In genomic region chr11:123578778-123579481, GRCh38 we compare ENCODE assay signal across 17 cellular contexts.
DNase-seq lines count a peak whose midpoint lies in the region; TF ChIP-seq lines count a peak whose summit lies in the region.
"Had no signal": no experiment of that assay in that cellular context is flagged by ENCODE, and none has a peak within 500 bp of the region (broad histone marks: within the 10 kb centered on the region; RNA-seq: fewer than 3 reads in every experiment).

No MANE protein-coding gene starts in this region.

- H3K4me1 ChIP-seq in osteoblast (ENCODE audit: insufficient read depth, low read length), result peaks cover 9% of the 10 kb centered on the region

- CTCF ChIA-PET in Calu3 (lab: Charles Lee), result no interaction called here

- TF ChIP-seq CTCF in WERI-Rb-1 (IDR thresholded peaks at IDR 0.05; ENCODE audit: low read depth, low read length) (no peak), osteoblast (IDR thresholded peaks at IDR 0.05; ENCODE audit: extremely low read depth, low read depth, low read length) (no peak), Calu3 (IDR thresholded peaks at IDR 0.05; ENCODE audit: unreplicated experiment) (no peak)

- intact Hi-C loops in Calu3 (cut with micrococcal nuclease; ENCODE audit: unreplicated experiment), result loop anchor here (5.0 kb wide), 1 partner anchor 67 kb away; no protein-coding TSS in a partner anchor

- H3K4me3 ChIP-seq in WERI-Rb-1 (ENCODE audit: low read depth, low read length), result no peak overlapping the region
- H3K4me3 ChIP-seq in osteoblast (ENCODE audit: insufficient read depth, low read length), result no peak overlapping the region

- in situ Hi-C loops in G401 (cut with HindIII; ENCODE audit: low sequenced_read_pairs), result no loop called here

- no peaks in the 10 kb centered on the region for H3K36me3 Mint-ChIP-seq in Calu3 (ENCODE audit: insufficient read depth, unreplicated experiment)

- DNase-seq in G401 (ENCODE audit: low spot score) (peak; percentile 56), NCI-H524 (lab: John Stamatoyannopoulos, UW) (peak; percentile 63 to 85), WERI-Rb-1 (peak; percentile 79), osteoblast (ENCODE audit: insufficient read length, low spot score, missing footprints) (peak; percentile 48), Calu3 (no peak), SK-N-DZ (ENCODE audit: low spot score) (no peak)
- DNase-seq in activated CD8-positive, alpha-beta memory T cell treated with anti-CD3 and anti-CD28 coated beads, Interleukin-2, amount 50 U/mL, for 4 hours, result no peak
- DNase-seq: AML-193; Caco-2; CD4-positive, alpha-beta T cell; DMS 273 treated with DMSO at 0.1 percent for 48 hours; DMS53; DND-41; EL; H9 had no signal

- H3K27me3 ChIP-seq in WERI-Rb-1 (ENCODE audit: insufficient read depth, low read depth, severe bottlenecking), result no peaks in the 10 kb centered on the region
- H3K27me3 ChIP-seq in osteoblast (ENCODE audit: insufficient read depth, low read length), result no peaks in the 10 kb centered on the region

- H4K20me1 ChIP-seq in osteoblast (ENCODE audit: insufficient read depth, low read length), result peaks cover 54% of the 10 kb centered on the region

- no peak overlapping the region for H2AFZ ChIP-seq in osteoblast (ENCODE audit: low read length)

- H3K27me3 Mint-ChIP-seq in Calu3 (ENCODE audit: unreplicated experiment), result peaks cover 71% of the 10 kb centered on the region
- H3K27me3 Mint-ChIP-seq: CD4-positive, alpha-beta T cell had no signal

- no peak overlapping the region for H3K4me2 ChIP-seq in osteoblast (ENCODE audit: insufficient read depth, low read length)

- H3K9me3 Mint-ChIP-seq in Calu3 (ENCODE audit: low read depth, unreplicated experiment), result no peaks in the 10 kb centered on the region
- H3K9me3 Mint-ChIP-seq: CD4-positive, alpha-beta T cell; IgD-negative memory B cell had no signal

- H3K9me3 ChIP-seq in WERI-Rb-1 (ENCODE audit: severe bottlenecking) (no peaks in the 10 kb centered on the region), osteoblast (ENCODE audit: low read depth, low read length) (no peaks in the 10 kb centered on the region)
- H3K9me3 ChIP-seq: Caco-2 had no signal

- H3K4me3 Mint-ChIP-seq in Calu3 (ENCODE audit: low read depth, unreplicated experiment), result no peak overlapping the region
- H3K4me3 Mint-ChIP-seq: CD4-positive, alpha-beta T cell; H9; IgD-negative memory B cell had no signal

- no peak overlapping the region for H3K27ac Mint-ChIP-seq in Calu3 (ENCODE audit: unreplicated experiment)
- H3K27ac Mint-ChIP-seq: CD4-positive, alpha-beta T cell; H9; IgD-negative memory B cell had no signal

- peaks cover 19% of the 10 kb centered on the region for H3K36me3 ChIP-seq in WERI-Rb-1
- peaks cover 3% of the 10 kb centered on the region for H3K36me3 ChIP-seq in osteoblast (ENCODE audit: insufficient read depth, low read length)

- peaks cover 17% of the 10 kb centered on the region for H3K79me2 ChIP-seq in osteoblast (ENCODE audit: insufficient read depth, low read length)

- BruUV-seq in Calu3 (replicated peaks; lab: Mats Ljungman, UMichigan), result no TSS peak

- peak overlapping the region; percentile 80 for H3K27ac ChIP-seq in WERI-Rb-1
- H3K27ac ChIP-seq in osteoblast (ENCODE audit: low read depth, low read length), result no peak overlapping the region
- H3K27ac ChIP-seq: C4-2B had no signal

- peaks cover 19% of the 10 kb centered on the region for H3K4me1 Mint-ChIP-seq in Calu3 (ENCODE audit: low read depth, unreplicated experiment)

Comparison
In these comparisons a context has a peak if more than half of its experiments do, and no peak if none do; other contexts are left out.
1. DNase-seq: peak in G401 (single experiment), NCI-H524 (2 of 2), WERI-Rb-1 (single experiment) and osteoblast (single experiment); none in activated CD8-positive, alpha-beta memory T cell treated with anti-CD3 and anti-CD28 coated beads, Interleukin-2, amount 50 U/mL, for 4 hours (single experiment), Calu3 (single experiment) and SK-N-DZ (single experiment).